In genomic region chr6:17710331-17710730, GRCh38 we compare ENCODE assay signal across 23 cellular contexts. TPM values are rescaled to one million over a fixed set of nuclear protein-coding genes. Genes with fewer than 3 reads are reported as not detected.
DNase-seq lines count a peak whose midpoint lies in the region; ATAC-seq and TF ChIP-seq lines count a peak whose summit lies in the region.
"Had no signal": no experiment of that assay in that cellular context is flagged by ENCODE, and none has a peak within 500 bp of the region (broad histone marks: within the 10 kb centered on the region; RNA-seq: fewer than 3 reads in every experiment).

No MANE protein-coding gene starts in this region.

- peaks cover 26% of the 10 kb centered on the region for H3K4me1 ChIP-seq in mammary epithelial cell (ENCODE audit: insufficient read depth, low read length)

- intact Hi-C loops in mammary epithelial cell (cut with micrococcal nuclease): no loop called here
- intact Hi-C loops in left colon (cut with DNase I, micrococcal nuclease): no loop called here

- dilution Hi-C loops in mammary epithelial cell (cut with HindIII; ENCODE audit: low sequenced_read_pairs): no loop called here

- ATAC-seq in left colon: no peak
- ATAC-seq: activated naive CD8-positive, alpha-beta T cell treated with anti-CD3 and anti-CD28 coated beads, Interleukin-2, amount 50 U/mL, for 24 hours; mucosa of descending colon; T-helper 17 cell had no signal

- H3K9me3 ChIP-seq in mammary epithelial cell (replicated peaks; ENCODE audit: insufficient read depth, low read length): no peaks in the 10 kb centered on the region
- H3K9me3 ChIP-seq: mucosa of descending colon, sigmoid colon, suprapubic skin had no signal

- H3K27me3 ChIP-seq in mammary epithelial cell (ENCODE audit: insufficient read depth, low read length): no peaks in the 10 kb centered on the region
- H3K27me3 ChIP-seq: cardiac muscle cell, sigmoid colon, suprapubic skin had no signal

- WGBS in mammary epithelial cell (ENCODE audit: low coverage, missing lambda C conversion rate): 22% methylated on average over 3 of the region's 3 CpGs

- DNase-seq in AG10803 (ENCODE audit: low read depth) (peak; percentile 71), HCEC 1CT (peak; percentile 81), mammary epithelial cell (peak; percentile 45), iris pigment epithelial cell (ENCODE audit: low read depth) (peak; percentile 82), left colon (no peak), G401 (ENCODE audit: low spot score) (no peak)
- DNase-seq in stimulated activated CD4-positive, alpha-beta T cell treated with anti-CD3 and anti-CD28 coated beads, Interleukin-4, amount 100 ng/mL, for 24 hours: no peak
- DNase-seq: activated CD4-positive, alpha-beta T cell treated with anti-CD3 and anti-CD28 coated beads, Interleukin-2, amount 10 ng/mL, durations not matched to agents 7 days and 5 days; activated naive CD8-positive, alpha-beta T cell treated with anti-CD3 and anti-CD28 coated beads, Interleukin-2, amount 50 U/mL, for 24 hours; foreskin melanocyte; hippocampal formation; Kasumi-1; mucosa of descending colon; NCI-H1417; NCI-H2171; NCI-H526; nephron progenitor cell; sigmoid colon; T-helper 17 cell had no signal

- H3K27ac ChIP-seq in mammary epithelial cell (ENCODE audit: insufficient read depth, low read depth, low read length): no peak overlapping the region
- H3K27ac ChIP-seq: cardiac muscle cell, sigmoid colon, SK-N-MC, suprapubic skin, VCaP had no signal

- no peak overlapping the region for H3K4me3 ChIP-seq in AG10803 (ENCODE audit: low read length)
- H3K4me3 ChIP-seq in mammary epithelial cell (replicated peaks in 1 of 3; ENCODE audit: insufficient read depth in 1 of 3, low read depth in 2 of 3, low read length in 3 of 3): no peak overlapping the region
- H3K4me3 ChIP-seq: cardiac muscle cell, mucosa of descending colon, sigmoid colon, SK-N-MC, suprapubic skin had no signal

- peaks cover 14% of the 10 kb centered on the region for H3K79me2 ChIP-seq in mammary epithelial cell (ENCODE audit: insufficient read depth, low read length)

- TF ChIP-seq CTCF in AG10803 (conservative IDR thresholded peaks at IDR 0.05; ENCODE audit: low read length) (no peak), mammary epithelial cell (conservative IDR thresholded peaks at IDR 0.05 in 1 of 2, IDR thresholded peaks at IDR 0.05 in 1 of 2; ENCODE audit: extremely low read depth in 1 of 2, insufficient read depth in 1 of 2, low read depth in 1 of 2, low read length in 2 of 2) (no peak)

- no peaks in the 10 kb centered on the region for H3K36me3 ChIP-seq in mammary epithelial cell (ENCODE audit: insufficient read depth, low read length)
- H3K36me3 ChIP-seq: cardiac muscle cell, sigmoid colon, suprapubic skin had no signal

- in situ Hi-C loops in mammary epithelial cell (cut with MboI; ENCODE audit: low sequenced_read_pairs in 2 of 2) (no loop called here), G401 (cut with HindIII; ENCODE audit: low sequenced_read_pairs) (no loop called here)

- no peak overlapping the region for H2AFZ ChIP-seq in mammary epithelial cell (ENCODE audit: low read depth, low read length)

- H3K9ac ChIP-seq in mammary epithelial cell (ENCODE audit: insufficient read depth, low read length): no peak overlapping the region

- no peak overlapping the region for H3K4me2 ChIP-seq in mammary epithelial cell (ENCODE audit: insufficient read depth, low read depth, low read length)

- CTCF ChIA-PET in mammary epithelial cell (lab: Charles Lee; ENCODE audit: low non-redundant PET): no interaction called here

- no peaks in the 10 kb centered on the region for H4K20me1 ChIP-seq in mammary epithelial cell (ENCODE audit: insufficient read depth, low read length)

- no TSS peak for BruUV-seq in mammary epithelial cell (replicated peaks; lab: Mats Ljungman, UMichigan)

RNA-seq across cellular contexts. Expression of gene NUP153, which starts 3.6 kb away (rescaled TPM):
- total RNA-seq in mammary epithelial cell: 10 to 100 TPM; 32.3 to 34.8 TPM
- polyA plus RNA-seq in mammary epithelial cell: 25.4 TPM
- polyA minus RNA-seq in mammary epithelial cell: 34.0 TPM
- 10 to 100 TPM; 29.4 to 31.4 TPM for total RNA-seq in left colon
- total RNA-seq in G401 (2014; rRNA removed; shearing (Covaris generic)): 27.3 and 42.6 TPM in 2 replicates

Comparison
In these comparisons a context has a peak if more than half of its experiments do, and no peak if none do; other contexts are left out.
1. DNase-seq: peak in AG10803 (single experiment), HCEC 1CT (single experiment), mammary epithelial cell (single experiment) and iris pigment epithelial cell (single experiment); none in stimulated activated CD4-positive, alpha-beta T cell treated with anti-CD3 and anti-CD28 coated beads, Interleukin-4, amount 100 ng/mL, for 24 hours (single experiment), left colon (0 of 2) and G401 (single experiment).